ENCODE assay signal across 23 cellular contexts in the genomic region with DNA sequence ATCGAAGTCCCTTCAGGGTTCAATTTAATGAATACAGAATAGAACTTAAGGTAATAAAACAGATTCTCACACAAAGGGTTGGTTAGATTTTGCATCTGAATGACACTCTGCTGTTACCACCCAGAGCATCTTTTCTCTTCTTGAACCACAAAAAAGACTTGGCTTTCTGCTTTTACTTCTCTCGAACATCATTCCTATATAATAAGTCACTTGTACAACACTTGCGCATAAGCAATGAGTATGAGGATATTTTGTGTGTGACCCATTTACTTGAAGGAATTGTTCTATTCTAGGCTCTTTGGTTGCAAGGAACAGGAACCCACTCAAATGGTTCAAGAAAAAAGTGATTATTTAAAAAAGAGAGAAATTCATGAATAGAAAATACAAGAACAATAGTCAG.
A peak's percentile ranks its signal among the peaks of the same experiment; 100 is the strongest.
DNase-seq lines count a peak whose midpoint lies in the region; ATAC-seq, FAIRE-seq and TF ChIP-seq lines count a peak whose summit lies in the region.
"Had no signal": no experiment of that assay in that cellular context is flagged by ENCODE, and none has a peak within 500 bp of the region (broad histone marks: within the 10 kb centered on the region; RNA-seq: fewer than 3 reads in every experiment).

No MANE protein-coding gene starts in this region.

- no peak for ATAC-seq in GM19463 (IDR thresholded peaks at IDR 0.05; ENCODE audit: unreplicated experiment)
- ATAC-seq: CD8-positive, alpha-beta T cell; HepG2 had no signal

- H3K14ac ChIP-seq in neuronal stem cell (ENCODE audit: low read length) = no peak overlapping the region

- no peak for TF ChIP-seq POLR2A in H54 (IDR thresholded peaks at IDR 0.05; ENCODE audit: low read depth, low read length)

- no peaks in the 10 kb centered on the region for H3K9me3 ChIP-seq in GM23248 (ENCODE audit: low read depth)
- H3K9me3 ChIP-seq in astrocyte (ENCODE audit: insufficient read depth, low read depth, low read length) = no peaks in the 10 kb centered on the region
- no peaks in the 10 kb centered on the region for H3K9me3 ChIP-seq in neuronal stem cell (replicated peaks in 1 of 2; ENCODE audit: control insufficient read depth in 2 of 2, insufficient read depth in 1 of 2, low read depth in 1 of 2, low read length in 2 of 2)
- H3K9me3 ChIP-seq: BLaER1 treated with 17β-estradiol and CSF1 and Interleukin-3, amounts not matched to agents 10 nM and 100 nM; HAP-1 had no signal

- peak; percentile 4 for DNase-seq in AG10803 (ENCODE audit: low read depth)
- peak; percentile 21 for DNase-seq in GM23248
- DNase-seq in astrocyte (ENCODE audit: low read depth) = peak; percentile 4
- DNase-seq in fibroblast of mammary gland (ENCODE audit: low read depth) = peak; percentile 25
- DNase-seq in posterior cingulate gyrus = no peak
- no peak for DNase-seq in neuronal stem cell (ENCODE audit: low spot score)
- no peak for DNase-seq in H54 (ENCODE audit: insufficient read length, low spot score)
- DNase-seq: 8988T; Calu3; CD8-positive, alpha-beta T cell; DMS79 treated with DMSO at 0.1 percent for 48 hours; KBM-7 had no signal

- 55 to 61% methylated on average over 3 of the region's 3 CpGs for WGBS in GM23248 (ENCODE audit: low coverage in 1 of 2, low lambda C conversion rate in 2 of 2, missing lambda C conversion rate in 2 of 2), 2 experiments
- WGBS in neuronal stem cell (ENCODE audit: extremely low coverage in 2 of 2, insufficient read length in 2 of 2, insufficient replicate concordance in 1 of 2), 2 donors = no CpG with 5 or more reads among the region's 3 CpGs

- H3K79me2 ChIP-seq in GM23248 (ENCODE audit: insufficient read depth) (no peaks in the 10 kb centered on the region), astrocyte (ENCODE audit: insufficient read depth, low read length) (no peaks in the 10 kb centered on the region)

- H3K4me2 ChIP-seq in GM23248 (ENCODE audit: unreplicated experiment) (no peak overlapping the region), astrocyte (ENCODE audit: low read length) (no peak overlapping the region), neuronal stem cell (ENCODE audit: insufficient read depth, low read length, poor library complexity, severe bottlenecking) (no peak overlapping the region)
- H3K4me2 ChIP-seq: BLaER1 treated with 17β-estradiol and CSF1 and Interleukin-3, amounts not matched to agents 10 nM and 100 nM had no signal

- no peak overlapping the region for H4K91ac ChIP-seq in neuronal stem cell (ENCODE audit: low read depth, low read length, poor library complexity)

- intact Hi-C loops in posterior cingulate gyrus (cut with DNase I) = no loop called here

- H3K4ac ChIP-seq in neuronal stem cell (ENCODE audit: low read length) = no peak overlapping the region

- no peaks in the 10 kb centered on the region for H3K27me3 ChIP-seq in GM23248 (replicated peaks; ENCODE audit: insufficient read depth)
- H3K27me3 ChIP-seq in astrocyte (ENCODE audit: insufficient read depth, low read length) = no peaks in the 10 kb centered on the region
- H3K27me3 ChIP-seq in neuronal stem cell (ENCODE audit: control insufficient read depth in 3 of 3, insufficient read depth in 3 of 3, low read depth in 1 of 3, low read length in 3 of 3) = no peaks in the 10 kb centered on the region
- H3K27me3 ChIP-seq: BLaER1 treated with 17β-estradiol and CSF1 and Interleukin-3, amounts not matched to agents 10 nM and 100 nM had no signal

- no peak overlapping the region for H3K27ac Mint-ChIP-seq in astrocyte (ENCODE audit: unreplicated experiment)
- H3K27ac Mint-ChIP-seq: B cell; CD8-positive, alpha-beta T cell had no signal

- in situ Hi-C loops in GM23248 (cut with MboI) = no loop called here

- no peak overlapping the region for H4K8ac ChIP-seq in neuronal stem cell (ENCODE audit: low read depth, low read length)

- H4K20me1 ChIP-seq in GM23248 (ENCODE audit: insufficient read depth) (no peaks in the 10 kb centered on the region), astrocyte (ENCODE audit: insufficient read depth, low read length) (no peaks in the 10 kb centered on the region)
- H4K20me1 ChIP-seq: BLaER1 treated with 17β-estradiol and CSF1 and Interleukin-3, amounts not matched to agents 10 nM and 100 nM had no signal

- H2BK12ac ChIP-seq in neuronal stem cell (ENCODE audit: low read length) = no peak overlapping the region

- no peak overlapping the region for H2BK15ac ChIP-seq in neuronal stem cell (ENCODE audit: low read length)

- no peaks in the 10 kb centered on the region for H3K36me3 ChIP-seq in GM23248 (ENCODE audit: low read depth)
- no peaks in the 10 kb centered on the region for H3K36me3 ChIP-seq in astrocyte (ENCODE audit: insufficient read depth, low read length)
- H3K36me3 ChIP-seq in neuronal stem cell (replicated peaks in 1 of 2; ENCODE audit: control insufficient read depth in 2 of 2, insufficient read depth in 2 of 2, low read length in 2 of 2) = no peaks in the 10 kb centered on the region
- H3K36me3 ChIP-seq: BLaER1 treated with 17β-estradiol and CSF1 and Interleukin-3, amounts not matched to agents 10 nM and 100 nM; HAP-1 had no signal

- no peak overlapping the region for H2BK120ac ChIP-seq in neuronal stem cell (ENCODE audit: low read depth, low read length)

- no peak overlapping the region for H2AK5ac ChIP-seq in neuronal stem cell (ENCODE audit: low read depth, low read length)

- no peaks in the 10 kb centered on the region for H3K79me1 ChIP-seq in neuronal stem cell (ENCODE audit: low read depth, low read length)

- no peaks in the 10 kb centered on the region for H3K36me3 Mint-ChIP-seq in astrocyte (ENCODE audit: low read depth, unreplicated experiment)
- H3K36me3 Mint-ChIP-seq: CD8-positive, alpha-beta T cell; IgD-negative memory B cell had no signal

- H3K27ac ChIP-seq in GM23248 (no peak overlapping the region), astrocyte (ENCODE audit: low read depth, low read length) (no peak overlapping the region), neuronal stem cell (replicated peaks; ENCODE audit: low read length) (no peak overlapping the region)
- H3K27ac ChIP-seq: BLaER1 treated with 17β-estradiol and CSF1 and Interleukin-3, amounts not matched to agents 10 nM and 100 nM had no signal

- H3K23ac ChIP-seq in neuronal stem cell (ENCODE audit: low read depth, low read length, poor library complexity) = no peak overlapping the region

- FAIRE-seq in astrocyte (lab: Jason Lieb, UNC) = no peak
- no peak for FAIRE-seq in H54 (lab: Jason Lieb, UNC)
- FAIRE-seq: G401.6, GM12891, GM18507, H1, HepG2, HTR-8/SVneo had no signal

- H3K9ac ChIP-seq in GM23248 (no peak overlapping the region), astrocyte (ENCODE audit: low read length) (no peak overlapping the region), neuronal stem cell (ENCODE audit: low read depth, low read length, poor library complexity) (no peak overlapping the region)
- H3K9ac ChIP-seq: BLaER1 treated with 17β-estradiol and CSF1 and Interleukin-3, amounts not matched to agents 10 nM and 100 nM had no signal

- H3K4me1 Mint-ChIP-seq in astrocyte (ENCODE audit: low read depth, unreplicated experiment) = peaks cover 2% of the 10 kb centered on the region
- H3K4me1 Mint-ChIP-seq: B cell, IgD-negative memory B cell had no signal

- TF ChIP-seq CTCF in AG10803 (conservative IDR thresholded peaks at IDR 0.05; ENCODE audit: low read length) (no peak), astrocyte (IDR thresholded peaks at IDR 0.05; ENCODE audit: insufficient read depth, low read depth, low read length) (no peak), fibroblast of mammary gland (conservative IDR thresholded peaks at IDR 0.05; ENCODE audit: control insufficient read depth, insufficient read depth, low read depth, low read length) (no peak)

- no peaks in the 10 kb centered on the region for H3K27me3 Mint-ChIP-seq in astrocyte (ENCODE audit: low read depth, unreplicated experiment)
- H3K27me3 Mint-ChIP-seq: B cell, IgD-negative memory B cell had no signal

- no peaks in the 10 kb centered on the region for H3F3A ChIP-seq in GM23248 (ENCODE audit: insufficient read depth)

- H3K4me3 ChIP-seq in AG10803 (ENCODE audit: low read length) (no peak overlapping the region), GM23248 (no peak overlapping the region), astrocyte (ENCODE audit: insufficient read depth, low read depth, low read length) (no peak overlapping the region), fibroblast of mammary gland (ENCODE audit: control insufficient read depth, low read depth, low read length) (no peak overlapping the region), neuronal stem cell (ENCODE audit: low read length in 2 of 2) (no peak overlapping the region)
- H3K4me3 ChIP-seq: BLaER1 treated with 17β-estradiol and CSF1 and Interleukin-3, amounts not matched to agents 10 nM and 100 nM; HAP-1 had no signal

- no peak overlapping the region for H2BK5ac ChIP-seq in neuronal stem cell (ENCODE audit: low read length)

- H2AFZ ChIP-seq in GM23248 (no peak overlapping the region), astrocyte (ENCODE audit: low read depth, low read length) (no peak overlapping the region), neuronal stem cell (ENCODE audit: low read length) (no peak overlapping the region)

- H3K9me2 ChIP-seq in GM23248 (ENCODE audit: insufficient read depth) = no peaks in the 10 kb centered on the region

- no peak overlapping the region for H3K4me3 Mint-ChIP-seq in astrocyte (ENCODE audit: unreplicated experiment)
- H3K4me3 Mint-ChIP-seq: B cell; CD8-positive, alpha-beta T cell; IgD-negative memory B cell had no signal

- no peaks in the 10 kb centered on the region for H3K9me3 Mint-ChIP-seq in astrocyte (ENCODE audit: unreplicated experiment)
- H3K9me3 Mint-ChIP-seq: CD8-positive, alpha-beta T cell; IgD-negative memory B cell had no signal

- no peak overlapping the region for H3K18ac ChIP-seq in neuronal stem cell (ENCODE audit: low read length)

- H3K4me1 ChIP-seq in GM23248 (ENCODE audit: insufficient read depth) (no peaks in the 10 kb centered on the region), astrocyte (ENCODE audit: insufficient read depth, low read length) (no peaks in the 10 kb centered on the region), neuronal stem cell (ENCODE audit: control insufficient read depth in 2 of 2, insufficient read depth in 1 of 2, low read depth in 1 of 2, low read length in 2 of 2) (peaks cover 0 to under 1% of the 10 kb centered on the region in 2 donors)

Comparison
In these comparisons a context has a peak if more than half of its experiments do, and no peak if none do; other contexts are left out.
1. DNase-seq: peak in AG10803 (single experiment), GM23248 (single experiment), astrocyte (single experiment) and fibroblast of mammary gland (single experiment); none in posterior cingulate gyrus (0 of 10), neuronal stem cell (single experiment) and H54 (single experiment).